In the genomic region with DNA sequence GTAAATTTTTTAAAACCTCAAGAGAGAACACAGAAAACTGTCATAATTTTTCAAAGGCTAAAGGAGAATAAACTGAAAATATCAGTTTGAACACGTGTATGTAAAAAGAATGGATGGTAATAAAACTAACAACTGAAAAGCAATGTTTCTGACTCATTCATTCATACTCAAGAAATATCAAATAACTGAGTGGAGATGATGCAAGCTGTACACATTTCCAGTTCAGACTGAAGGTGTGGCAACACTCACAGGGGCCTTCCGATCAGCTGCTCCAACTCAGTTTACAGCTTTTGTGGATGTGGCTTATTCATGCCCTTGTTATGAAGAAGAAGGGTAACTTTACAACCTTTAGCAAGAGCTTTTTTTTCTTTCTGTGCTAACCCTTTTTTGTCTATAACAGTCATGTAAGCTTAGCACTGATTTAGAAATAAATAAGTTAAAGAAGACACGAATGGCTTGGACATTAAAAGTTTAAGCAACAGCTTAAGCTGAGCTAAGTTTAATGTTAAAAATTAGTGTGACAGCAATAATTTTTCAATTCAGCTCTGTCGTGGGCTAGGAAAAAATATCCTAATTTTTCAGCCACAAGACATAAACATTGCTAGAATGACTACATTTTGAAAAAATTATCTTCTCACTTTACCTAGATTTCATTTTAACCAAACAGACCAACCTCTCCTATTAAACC, we compare ENCODE assay signal across 7 cellular contexts.
DNase-seq lines count a peak whose midpoint lies in the region; TF ChIP-seq lines count a peak whose summit lies in the region.

No MANE protein-coding gene starts in this region.

- H3K27ac Mint-ChIP-seq in brain (peak overlapping the region in 4 of 5 experiments; percentile 65 to 90 (median 74)), nephron progenitor cell (peak overlapping the region; percentile 68)

- H3K36me3 Mint-ChIP-seq in brain, result peaks cover 16% of the 10 kb centered on the region
- peaks cover 20% of the 10 kb centered on the region for H3K36me3 Mint-ChIP-seq in nephron progenitor cell (ENCODE audit: low read depth)

- H3K9me3 Mint-ChIP-seq in brain, result no peaks in the 10 kb centered on the region
- peaks cover 8% of the 10 kb centered on the region for H3K9me3 Mint-ChIP-seq in nephron progenitor cell

- H3K4me1 Mint-ChIP-seq in brain (peaks cover 74% of the 10 kb centered on the region), nephron progenitor cell (peaks cover 79% of the 10 kb centered on the region)

- H3K27me3 Mint-ChIP-seq in brain, result peaks cover 33% of the 10 kb centered on the region
- H3K27me3 Mint-ChIP-seq in nephron progenitor cell (ENCODE audit: low read depth, poor library complexity), result no peaks in the 10 kb centered on the region

- peak overlapping the region; percentile 88 to 95 (median 93) for H3K4me3 Mint-ChIP-seq in brain
- H3K4me3 Mint-ChIP-seq in nephron progenitor cell, result peak overlapping the region; percentile 89

- DNase-seq in HS-27A (ENCODE audit: low read depth) (peak; percentile 52), SIG-M5 treated with dmso at 0.1 percent for 504 hours (lab: John Stamatoyannopoulos, UW; ENCODE audit: unreplicated experiment) (peak; percentile 94), nephron progenitor cell (no peak), anterior cingulate cortex (lab: John Stamatoyannopoulos, UW) (no peak), foreskin melanocyte (no peak), germinal center (ENCODE audit: low spot score) (no peak)

- TF ChIP-seq CTCF in brain (conservative IDR thresholded peaks at IDR 0.05) (no peak), nephron progenitor cell (IDR thresholded peaks at IDR 0.05) (no peak)

Comparison
In these comparisons a context has a peak if more than half of its experiments do, and no peak if none do; other contexts are left out.
1. DNase-seq: peak in HS-27A (single experiment) and SIG-M5 treated with dmso at 0.1 percent for 504 hours (single experiment); none in nephron progenitor cell (single experiment), anterior cingulate cortex (0 of 58), foreskin melanocyte (single experiment) and germinal center (single experiment).